ENCODE assay signal across 16 cellular contexts in genomic region chr4:157172011-157172410, GRCh38. TPM values are rescaled to one million over a fixed set of nuclear protein-coding genes. Genes with fewer than 3 reads are reported as not detected.
DNase-seq lines count a peak whose midpoint lies in the region; ATAC-seq, FAIRE-seq and TF ChIP-seq lines count a peak whose summit lies in the region.
"Had no signal": no experiment of that assay in that cellular context is flagged by ENCODE, and none has a peak within 500 bp of the region (broad histone marks: within the 10 kb centered on the region; RNA-seq: fewer than 3 reads in every experiment).

No MANE protein-coding gene starts in this region.

- no peak overlapping the region for H3K4me3 ChIP-seq in HFF-Myc (replicated peaks; ENCODE audit: low read depth, low read length)
- H3K4me3 ChIP-seq: upper lobe of left lung had no signal

- ATAC-seq in foreskin keratinocyte (no peak), HG02885 (IDR thresholded peaks at IDR 0.05; ENCODE audit: poor library complexity, unreplicated experiment) (no peak)

- TF ChIP-seq CTCF in HFF-Myc (IDR thresholded peaks at IDR 0.05; ENCODE audit: low read depth, low read length, missing control alignments) (no peak), foreskin keratinocyte (conservative IDR thresholded peaks at IDR 0.05) (peak; percentile 63), nephron progenitor cell (IDR thresholded peaks at IDR 0.05) (no peak)

- H3K9me3 Mint-ChIP-seq in nephron progenitor cell: no peaks in the 10 kb centered on the region

- H3K4me1 ChIP-seq in foreskin keratinocyte: no peaks in the 10 kb centered on the region
- H3K4me1 ChIP-seq: upper lobe of left lung had no signal

- peak; percentile 5 for FAIRE-seq in TTC549 (lab: Jason Lieb, UNC)
- FAIRE-seq: GM18507 had no signal

- no peak overlapping the region for H3K4me3 Mint-ChIP-seq in nephron progenitor cell

- DNase-seq in AG08395 (ENCODE audit: low spot score) (peak; percentile 12), HFF-Myc (ENCODE audit: extremely low read depth, low read depth) (peak; percentile 7), foreskin keratinocyte (peak in 1 of 2 donors; percentile 9), nephron progenitor cell (no peak), superior temporal gyrus (ENCODE audit: extremely low spot score) (no peak), SIG-M5 treated with dmso at 0.1 percent for 504 hours (lab: John Stamatoyannopoulos, UW; ENCODE audit: unreplicated experiment) (no peak)
- DNase-seq: activated T-cell treated with anti-CD3 and anti-CD28 coated beads for 4 hours, DMS153, mesenchymal stem cell, NCI-H146, upper lobe of left lung, WERI-Rb-1 had no signal

- no peaks in the 10 kb centered on the region for H3K36me3 Mint-ChIP-seq in nephron progenitor cell (ENCODE audit: low read depth)

- H3K27me3 Mint-ChIP-seq in nephron progenitor cell (ENCODE audit: low read depth, poor library complexity): no peaks in the 10 kb centered on the region

- H3K27ac Mint-ChIP-seq in nephron progenitor cell: no peak overlapping the region

- no peak overlapping the region for H3K27ac ChIP-seq in foreskin keratinocyte
- H3K27ac ChIP-seq: upper lobe of left lung, WERI-Rb-1 had no signal

- H3K4me1 Mint-ChIP-seq in nephron progenitor cell: peaks cover 10% of the 10 kb centered on the region

- no peaks in the 10 kb centered on the region for H3K27me3 ChIP-seq in foreskin keratinocyte
- H3K27me3 ChIP-seq: upper lobe of left lung had no signal

RNA-seq across cellular contexts. Expression of gene GRIA2, which starts 48.5 kb away (rescaled TPM):
- total RNA-seq in foreskin keratinocyte: not detected in 2 replicates
- not detected in 2 replicates for polyA plus RNA-seq in foreskin keratinocyte
- total RNA-seq: HT1080, upper lobe of left lung had no signal

Comparison
In these comparisons a context has a peak if more than half of its experiments do, and no peak if none do; other contexts are left out.
1. DNase-seq: peak in AG08395 (single experiment) and HFF-Myc (single experiment); none in nephron progenitor cell (single experiment), superior temporal gyrus (single experiment) and SIG-M5 treated with dmso at 0.1 percent for 504 hours (single experiment).